In the genomic region with DNA sequence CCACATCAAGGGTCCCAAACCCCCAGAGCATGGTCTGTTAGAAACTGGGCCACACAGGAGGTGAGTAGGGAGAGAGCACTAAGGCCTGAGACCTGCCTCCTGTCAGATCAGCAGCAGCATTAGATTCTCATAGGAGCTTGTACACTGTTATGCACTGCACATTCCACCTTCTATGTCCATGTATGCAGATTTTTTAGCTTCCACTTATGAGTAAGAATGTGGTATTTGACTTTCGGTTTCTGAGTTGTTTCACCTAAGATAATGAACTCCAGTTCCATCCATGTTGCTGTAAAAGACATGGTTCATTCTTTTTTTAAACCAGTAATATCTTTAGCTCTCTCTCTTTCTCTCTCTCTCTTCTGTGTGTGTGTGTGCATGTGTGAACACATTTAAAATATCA, we compare ENCODE assay signal across 11 cellular contexts. TPM values are rescaled to one million over a fixed set of nuclear protein-coding genes. Genes with fewer than 3 reads are reported as not detected.
DNase-seq lines count a peak whose midpoint lies in the region; ATAC-seq and TF ChIP-seq lines count a peak whose summit lies in the region.
"Had no signal": no experiment of that assay in that cellular context is flagged by ENCODE, and none has a peak within 500 bp of the region (broad histone marks: within the 10 kb centered on the region; RNA-seq: fewer than 3 reads in every experiment).

No MANE protein-coding gene starts in this region.

- intact Hi-C loops in esophagus squamous epithelium (cut with DNase I), result loop anchor here (5.0 kb wide), 1 partner anchor 89 kb away; no protein-coding TSS in a partner anchor
- intact Hi-C loops in adrenal gland (cut with DNase I), result loop anchor here in 1 of 2 donors (2.0 kb wide), 1 partner anchor 364 kb away; no protein-coding TSS in a partner anchor

- H3K4me1 ChIP-seq in esophagus squamous epithelium (peaks cover 0 to 47% (median 12%) of the 10 kb centered on the region in 3 donors), adrenal gland (replicated peaks in 1 of 2) (peaks cover 0 to 3% of the 10 kb centered on the region in 2 donors)

- TF ChIP-seq CTCF in esophagus squamous epithelium (IDR thresholded peaks at IDR 0.05), result no peak
- TF ChIP-seq CTCF in adrenal gland (IDR thresholded peaks at IDR 0.05), result no peak

- no peak for TF ChIP-seq POLR2A in esophagus squamous epithelium (IDR thresholded peaks at IDR 0.05)
- TF ChIP-seq POLR2A in adrenal gland (IDR thresholded peaks at IDR 0.05), result no peak

- ATAC-seq in GM18498 (IDR thresholded peaks at IDR 0.05; ENCODE audit: unreplicated experiment) (peak; percentile 87), GM21381 (IDR thresholded peaks at IDR 0.05; ENCODE audit: unreplicated experiment) (peak; percentile 85), HG03460 (IDR thresholded peaks at IDR 0.05; ENCODE audit: unreplicated experiment) (peak; percentile 85), HG02840 (IDR thresholded peaks at IDR 0.05; ENCODE audit: low FRiP score, unreplicated experiment) (no peak)
- ATAC-seq: HCT116 had no signal

- WGBS in esophagus squamous epithelium, 2 donors, result 10 to 11% methylated on average over 1 of the region's 1 CpG
- 55 to 71% (median 58%) methylated on average over 1 of the region's 1 CpG for WGBS in adrenal gland, 4 donors

- H3K27me3 ChIP-seq in esophagus squamous epithelium (no peaks in the 10 kb centered on the region), adrenal gland (no peaks in the 10 kb centered on the region)
- H3K27me3 ChIP-seq: heart left ventricle had no signal

- H3K36me3 ChIP-seq in esophagus squamous epithelium (peaks cover 0 to 6% (median 0%) of the 10 kb centered on the region in 3 donors), adrenal gland (replicated peaks in 1 of 2) (no peaks in the 10 kb centered on the region)
- H3K36me3 ChIP-seq: heart left ventricle had no signal

- H3K27ac ChIP-seq in esophagus squamous epithelium (peak overlapping the region; percentile 84 to 92 (median 88)), adrenal gland (no peak overlapping the region)
- H3K27ac ChIP-seq: VCaP had no signal

- no peak for DNase-seq in esophagus squamous epithelium (lab: John Stamatoyannopoulos, UW)
- DNase-seq in NCI-H1048 (lab: John Stamatoyannopoulos, UW), result no peak
- no peak for DNase-seq in COLO668 (lab: John Stamatoyannopoulos, UW; ENCODE audit: unreplicated experiment)
- no peak for DNase-seq in adrenal gland
- DNase-seq: heart left ventricle had no signal

- H3K4me3 ChIP-seq in esophagus squamous epithelium (no peak overlapping the region), adrenal gland (no peak overlapping the region)
- H3K4me3 ChIP-seq: heart left ventricle had no signal

- H3K9me3 ChIP-seq in esophagus squamous epithelium (no peaks in the 10 kb centered on the region), adrenal gland (replicated peaks in 1 of 3) (no peaks in the 10 kb centered on the region)
- H3K9me3 ChIP-seq: heart left ventricle had no signal

RNA-seq across cellular contexts. Expression of a gene that starts 0.7 kb away (rescaled TPM):
- total RNA-seq in esophagus squamous epithelium (100 to 1,000 TPM; 419 to 894 (median 477) TPM), adrenal gland (under 1 TPM in 3 of 8 donors, not detected in 5; 0.07 to 0.54 (median 0.08) TPM)
- under 1 TPM in 2 of 3 donors, not detected in 1; 0.08 to 0.24 TPM for polyA plus RNA-seq in adrenal gland

Comparison
In these comparisons a context has a peak if more than half of its experiments do, and no peak if none do; other contexts are left out.
1. H3K27ac ChIP-seq: peak in esophagus squamous epithelium (4 of 4); none in adrenal gland (0 of 5).
2. RNA of a gene that starts 0.7 kb away (total RNA-seq): 419 to 894 TPM in esophagus squamous epithelium; 0.07 to 0.54 TPM in adrenal gland; every median in the first group is over 100 times any median in the second.